15 cellular contexts compared by ENCODE assay signal in the genomic region with DNA sequence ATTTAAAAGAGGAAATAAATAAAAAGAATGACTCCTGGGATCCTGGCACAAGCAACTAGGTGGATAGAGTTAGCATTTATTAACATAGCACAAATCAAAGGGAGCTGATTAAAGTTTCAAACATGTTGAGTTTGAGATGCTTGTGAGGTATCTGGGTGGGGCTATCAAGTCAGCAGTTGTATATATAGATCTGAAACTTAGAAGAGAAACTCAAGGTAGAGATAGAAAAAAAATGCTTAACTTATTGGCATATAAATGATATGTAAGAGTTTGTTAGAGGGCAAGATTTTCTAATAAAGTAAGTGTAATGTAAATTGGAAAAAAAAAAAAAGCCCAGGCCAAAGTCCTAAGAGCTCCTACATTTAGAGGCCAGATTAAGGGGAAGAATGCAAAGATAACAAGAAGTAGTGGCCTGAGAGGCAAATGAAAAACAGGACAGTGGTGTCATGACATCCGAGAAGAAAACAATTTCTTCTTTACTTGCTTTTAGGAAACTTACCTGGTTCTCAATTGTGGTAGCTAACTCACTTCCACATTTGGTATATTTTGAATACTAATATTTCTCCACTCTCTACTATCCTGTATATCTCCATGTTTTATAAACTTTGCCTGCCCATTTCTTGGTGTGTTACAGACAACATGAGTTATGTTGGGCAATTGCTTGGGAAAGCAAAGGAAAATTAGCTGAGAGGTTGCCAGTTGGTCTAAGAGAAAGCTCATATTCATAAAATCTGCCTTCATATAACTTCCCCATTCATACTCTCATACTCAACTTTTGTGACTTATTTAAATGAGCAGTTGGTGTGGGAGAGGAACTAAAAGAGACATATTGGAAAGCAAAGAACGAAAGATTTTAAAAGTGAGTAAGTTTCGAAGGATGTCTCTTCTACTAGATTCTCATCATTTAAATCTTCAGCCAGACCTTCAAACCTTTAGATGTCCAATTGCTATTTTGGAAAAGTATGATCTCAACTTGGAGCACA.
DNase-seq lines count a peak whose midpoint lies in the region; ATAC-seq and TF ChIP-seq lines count a peak whose summit lies in the region.
"Had no signal": no experiment of that assay in that cellular context is flagged by ENCODE, and none has a peak within 500 bp of the region (broad histone marks: within the 10 kb centered on the region; RNA-seq: fewer than 3 reads in every experiment).

No MANE protein-coding gene starts in this region.

- H3K36me3 ChIP-seq in tibial nerve (no peaks in the 10 kb centered on the region), A673 (ENCODE audit: insufficient read depth, low read length, poor library complexity, severe bottlenecking) (no peaks in the 10 kb centered on the region)
- H3K36me3 ChIP-seq: brain microvascular endothelial cell had no signal

- H3K9me3 ChIP-seq in tibial nerve (peaks cover 0 to 10% (median 0%) of the 10 kb centered on the region in 4 donors), A673 (ENCODE audit: low read depth, low read length, poor library complexity, severe bottlenecking) (no peaks in the 10 kb centered on the region)

- POLR2A ChIA-PET in A673 (lab: Charles Lee; ENCODE audit: low non-redundant PET), result no interaction called here
- POLR2A ChIA-PET in MCF 10A (lab: Yijun Ruan, JAX), result interaction anchor here (0.7 to 1.3 kb wide), 3 partner anchors 36 to 412 kb away, joined by 3 to 5 read pairs (median 4); a partner anchor contains a TSS

- H3K4me3 Mint-ChIP-seq in IgD-negative memory B cell (peak overlapping the region; percentile 36 to 73 (median 47)), MCF 10A (ENCODE audit: unreplicated experiment) (no peak overlapping the region)

- BruUV-seq in A673 (replicated peaks; lab: Mats Ljungman, UMichigan), result no TSS peak
- BruUV-seq in MCF 10A (replicated peaks; lab: Mats Ljungman, UMichigan), result no TSS peak

- no peak overlapping the region for H3K4me3 ChIP-seq in GM12865 (ENCODE audit: low read depth, low read length)
- H3K4me3 ChIP-seq in tibial nerve, result no peak overlapping the region
- no peak overlapping the region for H3K4me3 ChIP-seq in A673 (ENCODE audit: low read depth, low read length, poor library complexity, severe bottlenecking)

- peaks cover 6% of the 10 kb centered on the region for H3K36me3 Mint-ChIP-seq in IgD-negative memory B cell
- no peaks in the 10 kb centered on the region for H3K36me3 Mint-ChIP-seq in MCF 10A (ENCODE audit: insufficient read depth, unreplicated experiment)

- peak; percentile 50 for DNase-seq in GM12865 (ENCODE audit: low read depth)
- no peak for DNase-seq in tibial nerve (ENCODE audit: low spot score in 2 of 2)
- no peak for DNase-seq in A673 (ENCODE audit: low spot score)
- DNase-seq in T-helper 1 cell, result no peak
- DNase-seq in MCF 10A (ENCODE audit: unreplicated experiment), result no peak
- DNase-seq: ACHN; activated CD4-positive, alpha-beta T cell treated with anti-CD3 and anti-CD28 coated beads, Interleukin-2, amount 50 U/mL, for 1 hour; activated effector memory CD4-positive, alpha-beta T cell treated with Interleukin-2 at 50 U/mL for 16 hours; brain microvascular endothelial cell; NCI-H1930; occipital lobe; SW 1271 had no signal

- H3K4me1 Mint-ChIP-seq in IgD-negative memory B cell (peaks cover 37 to 72% (median 48%) of the 10 kb centered on the region in 3 donors), MCF 10A (ENCODE audit: insufficient read depth, unreplicated experiment) (no peaks in the 10 kb centered on the region)

- no peak for TF ChIP-seq POLR2A in tibial nerve (IDR thresholded peaks at IDR 0.05)

- CTCF ChIA-PET in A673 (lab: Charles Lee) (no interaction called here), MCF 10A (lab: Yijun Ruan, JAX) (no interaction called here)

- WGBS in tibial nerve, 2 donors, result 56 to 64% methylated on average over 3 of the region's 3 CpGs

- H3K4me1 ChIP-seq in tibial nerve (no peaks in the 10 kb centered on the region), A673 (ENCODE audit: insufficient read depth, low read length, poor library complexity, severe bottlenecking) (no peaks in the 10 kb centered on the region)

- no peak for TF ChIP-seq CTCF in GM12865 (IDR thresholded peaks at IDR 0.05; ENCODE audit: insufficient read depth, low read depth, low read length, missing control alignments)
- TF ChIP-seq CTCF in tibial nerve (IDR thresholded peaks at IDR 0.05), result no peak
- no peak for TF ChIP-seq CTCF in A673 (conservative IDR thresholded peaks at IDR 0.05; ENCODE audit: low read depth, low read length)
- TF ChIP-seq CTCF in MCF 10A (IDR thresholded peaks at IDR 0.05; ENCODE audit: unreplicated experiment), result no peak

- H3K27ac ChIP-seq in tibial nerve (no peak overlapping the region), A673 (ENCODE audit: low read depth, low read length, poor library complexity, severe bottlenecking) (no peak overlapping the region)
- H3K27ac ChIP-seq: brain microvascular endothelial cell had no signal

- no peak for TF ChIP-seq EP300 in tibial nerve (IDR thresholded peaks at IDR 0.05)

- ATAC-seq in GM19452 (IDR thresholded peaks at IDR 0.05; ENCODE audit: unreplicated experiment) (peak; percentile 36), HG02870 (IDR thresholded peaks at IDR 0.05; ENCODE audit: unreplicated experiment) (peak; percentile 63)

- H3K9me3 Mint-ChIP-seq in IgD-negative memory B cell (peaks cover 0 to 4% (median 0%) of the 10 kb centered on the region in 3 donors), MCF 10A (ENCODE audit: unreplicated experiment) (peaks cover 18% of the 10 kb centered on the region)

- H3K27me3 ChIP-seq in tibial nerve, result no peaks in the 10 kb centered on the region
- no peaks in the 10 kb centered on the region for H3K27me3 ChIP-seq in A673 (replicated peaks; ENCODE audit: insufficient read depth, low read depth, low read length, poor library complexity)
- H3K27me3 ChIP-seq: brain microvascular endothelial cell had no signal

- H3K27ac Mint-ChIP-seq in IgD-negative memory B cell (peak overlapping the region; percentile 69 to 89 (median 73)), MCF 10A (ENCODE audit: low read depth, unreplicated experiment) (no peak overlapping the region)

- intact Hi-C loops in A673 (cut with micrococcal nuclease; ENCODE audit: unreplicated experiment), result no loop called here
- intact Hi-C loops in MCF 10A (cut with micrococcal nuclease), result no loop called here

- H3K27me3 Mint-ChIP-seq in IgD-negative memory B cell (no peaks in the 10 kb centered on the region), MCF 10A (ENCODE audit: insufficient read depth, unreplicated experiment) (no peaks in the 10 kb centered on the region)
